In the genomic region with DNA sequence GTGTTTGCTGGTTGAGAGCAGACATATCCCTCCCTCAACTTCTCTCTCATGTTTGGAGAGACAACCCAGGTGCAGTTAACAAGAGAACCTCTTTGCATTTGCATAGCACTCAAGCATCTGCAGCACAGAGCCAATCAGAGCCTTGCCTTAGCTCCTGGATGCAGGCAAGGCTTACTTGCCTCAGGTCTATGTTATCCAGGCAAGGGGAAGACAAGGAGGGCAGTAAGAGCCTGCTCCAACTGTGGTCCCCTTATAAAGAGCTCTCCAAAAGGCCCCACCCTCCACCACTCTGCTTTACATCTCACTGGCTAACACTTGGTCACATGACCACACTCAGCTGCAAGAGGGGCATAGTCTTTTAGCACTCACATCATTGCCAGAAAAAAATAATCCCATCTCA, we compare ENCODE assay signal across 22 cellular contexts.
DNase-seq lines count a peak whose midpoint lies in the region; ATAC-seq, FAIRE-seq and TF ChIP-seq lines count a peak whose summit lies in the region.
"Had no signal": no experiment of that assay in that cellular context is flagged by ENCODE, and none has a peak within 500 bp of the region (broad histone marks: within the 10 kb centered on the region; RNA-seq: fewer than 3 reads in every experiment).

No MANE protein-coding gene starts in this region.

- DNase-seq in Karpas-422 (peak; percentile 70), K562 (ENCODE audit: extremely low read depth in 1 of 4, low spot score in 3 of 4) (no peak), islet precursor cell (peak; percentile 43), activated gamma-delta T cell (lab: John Stamatoyannopoulos, UW) (no peak), body of pancreas (no peak)
- no peak for DNase-seq in activated T-helper 1 cell treated with anti-CD3 and anti-CD28 coated beads, Interleukin-12 subunit alpha, Interleukin-12 subunit beta, Interleukin-2, Interleukin-4 antibody, amounts not matched to agents 30 ng/mL and 10 ng/mL and 1 ng/mL, durations not matched to agents 14 hours and 24 hours and 36 hours (ENCODE audit: low spot score)
- DNase-seq: AML-193; Caco-2; Calu3; CD4-positive, alpha-beta T cell; CD8-positive, alpha-beta T cell; DMS79 treated with DMSO at 0.1 percent for 48 hours; GF-D8 had no signal

- H3K79me2 ChIP-seq in Karpas-422 (ENCODE audit: low read length) = no peaks in the 10 kb centered on the region
- no peaks in the 10 kb centered on the region for H3K79me2 ChIP-seq in K562 (ENCODE audit: control insufficient read depth, insufficient read depth, low read length)

- POLR2A ChIA-PET in K562 (lab: Yijun Ruan, JAX) = no interaction called here

- no peak for TF ChIP-seq CTCF in K562 (IDR thresholded peaks at IDR 0.05 in 2 of 3, conservative IDR thresholded peaks at IDR 0.05 in 1 of 3; ENCODE audit: insufficient read depth in 2 of 3, low read depth in 1 of 3, low read length in 3 of 3)
- TF ChIP-seq CTCF in body of pancreas (IDR thresholded peaks at IDR 0.05) = no peak

- peaks cover 53% of the 10 kb centered on the region for H3K4me1 ChIP-seq in Karpas-422 (ENCODE audit: low read length)
- no peaks in the 10 kb centered on the region for H3K4me1 ChIP-seq in K562 (replicated peaks in 1 of 2; ENCODE audit: control insufficient read depth in 2 of 2, insufficient read depth in 2 of 2, low read length in 2 of 2)
- H3K4me1 ChIP-seq in body of pancreas = no peaks in the 10 kb centered on the region
- H3K4me1 ChIP-seq: A549; BLaER1 treated with 17β-estradiol and CSF1 and Interleukin-3, amounts not matched to agents 10 nM and 100 nM; Caco-2 had no signal

- H3K36me3 Mint-ChIP-seq in activated T-helper 1 cell treated with anti-CD3 and anti-CD28 coated beads, Interleukin-12 subunit alpha, Interleukin-12 subunit beta, Interleukin-2, Interleukin-4 antibody, amounts not matched to agents 30 ng/mL and 10 ng/mL and 1 ng/mL, durations not matched to agents 14 hours and 24 hours and 36 hours (ENCODE audit: low read depth) = no peaks in the 10 kb centered on the region
- H3K36me3 Mint-ChIP-seq: CD8-positive, alpha-beta T cell had no signal

- ATAC-seq in K562 (no peak), body of pancreas (no peak)
- ATAC-seq: A549; CD8-positive, alpha-beta T cell had no signal

- H3K4me3 ChIP-seq in Karpas-422 (ENCODE audit: low read length) (peak overlapping the region; percentile 8; the same call in 1 of the 2 replicates), K562 (no peak overlapping the region), body of pancreas (no peak overlapping the region)
- H3K4me3 ChIP-seq: A549; BLaER1 treated with 17β-estradiol and CSF1 and Interleukin-3, amounts not matched to agents 10 nM and 100 nM had no signal

- H3K4me1 Mint-ChIP-seq in activated T-helper 1 cell treated with anti-CD3 and anti-CD28 coated beads, Interleukin-12 subunit alpha, Interleukin-12 subunit beta, Interleukin-2, Interleukin-4 antibody, amounts not matched to agents 30 ng/mL and 10 ng/mL and 1 ng/mL, durations not matched to agents 14 hours and 24 hours and 36 hours (ENCODE audit: low read depth) = no peaks in the 10 kb centered on the region
- H3K4me1 Mint-ChIP-seq: B cell had no signal

- in situ Hi-C loops in K562 (cut with MboI) = no loop called here

- peaks cover 11% of the 10 kb centered on the region for H3K9me3 Mint-ChIP-seq in activated T-helper 1 cell treated with anti-CD3 and anti-CD28 coated beads, Interleukin-12 subunit alpha, Interleukin-12 subunit beta, Interleukin-2, Interleukin-4 antibody, amounts not matched to agents 30 ng/mL and 10 ng/mL and 1 ng/mL, durations not matched to agents 14 hours and 24 hours and 36 hours
- H3K9me3 Mint-ChIP-seq: CD8-positive, alpha-beta T cell had no signal

- H3K9ac ChIP-seq in Karpas-422 (ENCODE audit: low read length) = peak overlapping the region; percentile 42; the same call in 1 of the 2 replicates
- no peak overlapping the region for H3K9ac ChIP-seq in K562 (ENCODE audit: insufficient read depth in 1 of 2, low read depth in 2 of 2, low read length in 2 of 2)
- H3K9ac ChIP-seq: BLaER1 treated with 17β-estradiol and CSF1 and Interleukin-3, amounts not matched to agents 10 nM and 100 nM had no signal

- H3K27ac Mint-ChIP-seq in activated T-helper 1 cell treated with anti-CD3 and anti-CD28 coated beads, Interleukin-12 subunit alpha, Interleukin-12 subunit beta, Interleukin-2, Interleukin-4 antibody, amounts not matched to agents 30 ng/mL and 10 ng/mL and 1 ng/mL, durations not matched to agents 14 hours and 24 hours and 36 hours = no peak overlapping the region
- H3K27ac Mint-ChIP-seq: B cell; CD4-positive, alpha-beta T cell; CD8-positive, alpha-beta T cell had no signal

- no TSS peak for BruUV-seq in K562 (replicated peaks; lab: Mats Ljungman, UMichigan)

- H3K36me3 ChIP-seq in Karpas-422 (ENCODE audit: insufficient read depth, low read length) (no peaks in the 10 kb centered on the region; the same call in 1 of the 2 replicates), K562 (ENCODE audit: control insufficient read depth, insufficient read depth, low read length) (no peaks in the 10 kb centered on the region), body of pancreas (replicated peaks in 1 of 2; ENCODE audit: insufficient read depth in 1 of 2, low read depth in 2 of 2) (no peaks in the 10 kb centered on the region)
- H3K36me3 ChIP-seq: BLaER1 treated with 17β-estradiol and CSF1 and Interleukin-3, amounts not matched to agents 10 nM and 100 nM had no signal

- TF ChIP-seq RAD21 in K562 (CRISPR knock-in tag; conservative IDR thresholded peaks at IDR 0.05 in 1 of 2, IDR thresholded peaks at IDR 0.05 in 1 of 2) = no peak

- no peak overlapping the region for H2AFZ ChIP-seq in Karpas-422 (ENCODE audit: low read length)
- no peak overlapping the region for H2AFZ ChIP-seq in K562 (ENCODE audit: low read depth, low read length)

- H4K20me1 ChIP-seq in Karpas-422 (ENCODE audit: insufficient read depth, low read depth, low read length) = no peaks in the 10 kb centered on the region
- H4K20me1 ChIP-seq in K562 (replicated peaks; ENCODE audit: control insufficient read depth, insufficient read depth, low read length) = no peaks in the 10 kb centered on the region
- H4K20me1 ChIP-seq: BLaER1 treated with 17β-estradiol and CSF1 and Interleukin-3, amounts not matched to agents 10 nM and 100 nM had no signal

- TF ChIP-seq POLR2A in K562 (conservative IDR thresholded peaks at IDR 0.05) (no peak), body of pancreas (IDR thresholded peaks at IDR 0.05) (no peak)

- H3K9me2 ChIP-seq in Karpas-422 (replicated peaks; ENCODE audit: insufficient read depth, low read length) = no peaks in the 10 kb centered on the region

- no peak for TF ChIP-seq EP300 in K562 (IDR thresholded peaks at IDR 0.05; ENCODE audit: low read length)

- CTCF ChIA-PET in K562 (lab: Yijun Ruan, JAX; ENCODE audit: low intra/inter-chr PET ratio) = no interaction called here

- peak overlapping the region; percentile 94 for H3K27ac ChIP-seq in Karpas-422 (ENCODE audit: low read length)
- no peak overlapping the region for H3K27ac ChIP-seq in K562 (ENCODE audit: extremely low read depth, low read depth, low read length)
- H3K27ac ChIP-seq in body of pancreas = no peak overlapping the region
- H3K27ac ChIP-seq: 22Rv1; A549; BLaER1 treated with 17β-estradiol and CSF1 and Interleukin-3, amounts not matched to agents 10 nM and 100 nM; C4-2B had no signal

- H3K4me2 ChIP-seq in Karpas-422 (ENCODE audit: low read depth, low read length, poor library complexity, severe bottlenecking) (peak overlapping the region; percentile 43), K562 (ENCODE audit: insufficient read depth, low read length) (no peak overlapping the region)
- H3K4me2 ChIP-seq: A549; BLaER1 treated with 17β-estradiol and CSF1 and Interleukin-3, amounts not matched to agents 10 nM and 100 nM had no signal

- intact Hi-C loops in K562 (cut with micrococcal nuclease) = no loop called here
- intact Hi-C loops in activated T-helper 1 cell treated with anti-CD3 and anti-CD28 coated beads, Interleukin-12 subunit alpha, Interleukin-12 subunit beta, Interleukin-2, Interleukin-4 antibody, amounts not matched to agents 30 ng/mL and 10 ng/mL and 1 ng/mL, durations not matched to agents 14 hours and 24 hours and 36 hours (cut with micrococcal nuclease) = no loop called here
- intact Hi-C loops in body of pancreas (cut with DNase I) = no loop called here

- FAIRE-seq in K562 (lab: Jason Lieb, UNC) = no peak
- FAIRE-seq: A549, D721Med, G401.6, GM12891, GM19239 had no signal

- no peaks in the 10 kb centered on the region for H3K9me1 ChIP-seq in K562 (ENCODE audit: control insufficient read depth, insufficient read depth, low read length)

- H3K27me3 ChIP-seq in Karpas-422 (ENCODE audit: low read length) (no peaks in the 10 kb centered on the region), K562 (ENCODE audit: control insufficient read depth in 2 of 2, insufficient read depth in 2 of 2, low read length in 2 of 2) (no peaks in the 10 kb centered on the region), body of pancreas (no peaks in the 10 kb centered on the region)
- H3K27me3 ChIP-seq: BLaER1 treated with 17β-estradiol and CSF1 and Interleukin-3, amounts not matched to agents 10 nM and 100 nM had no signal

- no peaks in the 10 kb centered on the region for H3K27me3 Mint-ChIP-seq in activated T-helper 1 cell treated with anti-CD3 and anti-CD28 coated beads, Interleukin-12 subunit alpha, Interleukin-12 subunit beta, Interleukin-2, Interleukin-4 antibody, amounts not matched to agents 30 ng/mL and 10 ng/mL and 1 ng/mL, durations not matched to agents 14 hours and 24 hours and 36 hours (ENCODE audit: insufficient read depth)
- H3K27me3 Mint-ChIP-seq: B cell; CD4-positive, alpha-beta T cell had no signal

- H3K4me3 Mint-ChIP-seq in activated T-helper 1 cell treated with anti-CD3 and anti-CD28 coated beads, Interleukin-12 subunit alpha, Interleukin-12 subunit beta, Interleukin-2, Interleukin-4 antibody, amounts not matched to agents 30 ng/mL and 10 ng/mL and 1 ng/mL, durations not matched to agents 14 hours and 24 hours and 36 hours = no peak overlapping the region
- H3K4me3 Mint-ChIP-seq: B cell; CD4-positive, alpha-beta T cell; CD8-positive, alpha-beta T cell had no signal

- H3K9me3 ChIP-seq in Karpas-422 (ENCODE audit: low read length) = no peaks in the 10 kb centered on the region; the same call in 1 of the 2 replicates
- no peaks in the 10 kb centered on the region for H3K9me3 ChIP-seq in K562 (replicated peaks; ENCODE audit: control insufficient read depth, insufficient read depth, low read depth, low read length)
- H3K9me3 ChIP-seq in body of pancreas = no peaks in the 10 kb centered on the region

TF ChIP-seq in K562, 482 proteins besides CTCF, POLR2A, EP300 and RAD21 (continues in another document):
- no peak for TF ChIP-seq CEBPB (tag; IDR thresholded peaks at IDR 0.05)

Comparison
In these comparisons a context has a peak if more than half of its experiments do, and no peak if none do; other contexts are left out.
1. DNase-seq: peak in Karpas-422 (single experiment) and islet precursor cell (single experiment); none in K562 (0 of 4), activated T-helper 1 cell treated with anti-CD3 and anti-CD28 coated beads, Interleukin-12 subunit alpha, Interleukin-12 subunit beta, Interleukin-2, Interleukin-4 antibody, amounts not matched to agents 30 ng/mL and 10 ng/mL and 1 ng/mL, durations not matched to agents 14 hours and 24 hours and 36 hours (single experiment), activated gamma-delta T cell (single experiment) and body of pancreas (0 of 4).